ENCODE assay signal across 1 cellular context in genomic region chr13:50214514-50214913, GRCh38.
TF ChIP-seq lines count a peak whose summit lies in the region.

No MANE protein-coding gene starts in this region.

TF ChIP-seq in HepG2, 621 proteins besides CTCF, POLR2A, EP300 and RAD21 (continued from another document):
- no peak for TF ChIP-seq ZSCAN5A (CRISPR knock-in tag; IDR thresholded peaks at IDR 0.05; ENCODE audit: borderline replicate concordance)
- no peak for TF ChIP-seq ZNF451 (CRISPR knock-in tag; IDR thresholded peaks at IDR 0.05)
- TF ChIP-seq LCORL (IDR thresholded peaks at IDR 0.05): no peak
- no peak for TF ChIP-seq LCORL (CRISPR knock-in tag; IDR thresholded peaks at IDR 0.05)
